In genomic region chr19:16654151-16654550, GRCh38 we compare ENCODE assay signal across 13 cellular contexts. TPM values are rescaled to one million over a fixed set of nuclear protein-coding genes. Genes with fewer than 3 reads are reported as not detected.
DNase-seq lines count a peak whose midpoint lies in the region; ATAC-seq lines count a peak whose summit lies in the region.
"Had no signal": no experiment of that assay in that cellular context is flagged by ENCODE, and none has a peak within 500 bp of the region (broad histone marks: within the 10 kb centered on the region; RNA-seq: fewer than 3 reads in every experiment).

No MANE protein-coding gene starts in this region.

- no peak overlapping the region for H3K4me3 ChIP-seq in H7 (ENCODE audit: insufficient read depth, low read depth, low read length)
- H3K4me3 ChIP-seq: heart right ventricle, neural progenitor cell had no signal

- H3K36me3 ChIP-seq in H7 (replicated peaks; ENCODE audit: control insufficient read depth, insufficient read depth, low read length) = peaks cover 50% of the 10 kb centered on the region

- no peaks in the 10 kb centered on the region for H3K27me3 ChIP-seq in H7 (ENCODE audit: control insufficient read depth, insufficient read depth, low read length)
- H3K27me3 ChIP-seq: heart right ventricle, neural progenitor cell had no signal

- ATAC-seq in HG03457 (IDR thresholded peaks at IDR 0.05; ENCODE audit: unreplicated experiment) = no peak
- ATAC-seq: heart right ventricle, sciatic nerve had no signal

- DNase-seq in AG08395 (ENCODE audit: low spot score) = peak; percentile 20
- DNase-seq in H7 = peak; percentile 74
- peak; percentile 16 for DNase-seq in SK-N-DZ (ENCODE audit: low spot score)
- DNase-seq in glomerular visceral epithelial cell (ENCODE audit: extremely low spot score) = peak; percentile 15
- DNase-seq in DMS153 treated with DMSO at 0.1 percent for 48 hours (lab: John Stamatoyannopoulos, UW; ENCODE audit: unreplicated experiment) = no peak
- DNase-seq in NCI-H187 (lab: John Stamatoyannopoulos, UW) = no peak
- no peak for DNase-seq in activated CD4-positive, alpha-beta T cell treated with anti-CD3 and anti-CD28 coated beads, Interleukin-2, amount 50 U/mL, for 1 hour
- DNase-seq: activated naive CD4-positive, alpha-beta T cell treated with Interleukin-2 at 50 U/mL for 16 hours; C1 segment of cervical spinal cord; heart right ventricle had no signal

RNA-seq across cellular contexts. Expression of gene SMIM7, which starts 5.8 kb away (rescaled TPM):
- total RNA-seq in H7 (2014; rRNA removed; shearing (Covaris generic)) = 58.0 and 62.9 TPM in 2 replicates
- polyA plus RNA-seq in SK-N-DZ (2014; cell fraction: cytosol; rRNA removed) = 104 and 126 TPM in 2 replicates
- 63.1 and 75.0 TPM in 2 replicates for polyA plus RNA-seq in SK-N-DZ (2014; cell fraction: nucleus; rRNA removed)

RNA-seq across cellular contexts. Expression of gene TMEM38A, which starts 6.8 kb away (rescaled TPM):
- 3.5 and 7.4 TPM in 2 replicates for total RNA-seq in H7 (2014; rRNA removed; shearing (Covaris generic))
- polyA plus RNA-seq in SK-N-DZ (2014; cell fraction: cytosol; rRNA removed) = 10.0 and 11.0 TPM in 2 replicates
- polyA plus RNA-seq in SK-N-DZ (2014; cell fraction: nucleus; rRNA removed) = 7.5 and 10.6 TPM in 2 replicates

RNA-seq across cellular contexts. Expression of gene MED26, which starts 26.1 kb away (rescaled TPM):
- 12.0 and 14.2 TPM in 2 replicates for total RNA-seq in H7 (2014; rRNA removed; shearing (Covaris generic))
- 3.8 and 4.8 TPM in 2 replicates for polyA plus RNA-seq in SK-N-DZ (2014; cell fraction: cytosol; rRNA removed)
- 4.6 and 5.2 TPM in 2 replicates for polyA plus RNA-seq in SK-N-DZ (2014; cell fraction: nucleus; rRNA removed)

Comparison
In these comparisons a context has a peak if more than half of its experiments do, and no peak if none do; other contexts are left out.
1. DNase-seq: peak in AG08395 (single experiment), H7 (single experiment), SK-N-DZ (single experiment) and glomerular visceral epithelial cell (single experiment); none in DMS153 treated with DMSO at 0.1 percent for 48 hours (single experiment), NCI-H187 (0 of 2) and activated CD4-positive, alpha-beta T cell treated with anti-CD3 and anti-CD28 coated beads, Interleukin-2, amount 50 U/mL, for 1 hour (single experiment).